ENCODE assay signal across 20 cellular contexts in genomic region chr3:41327718-41328117, GRCh38.
DNase-seq lines count a peak whose midpoint lies in the region; ATAC-seq, FAIRE-seq and TF ChIP-seq lines count a peak whose summit lies in the region.
"Had no signal": no experiment of that assay in that cellular context is flagged by ENCODE, and none has a peak within 500 bp of the region (broad histone marks: within the 10 kb centered on the region; RNA-seq: fewer than 3 reads in every experiment).

No MANE protein-coding gene starts in this region.

- H3K36me3 Mint-ChIP-seq in endothelial cell (ENCODE audit: low read depth, unreplicated experiment): no peaks in the 10 kb centered on the region

- peak; percentile 40 for DNase-seq in EH (ENCODE audit: low read depth)
- peak; percentile 36 to 71 for DNase-seq in PC-9
- peak; percentile 66 to 84 for DNase-seq in cardiac fibroblast (ENCODE audit: low read depth in 2 of 2)
- no peak for DNase-seq in keratinocyte (ENCODE audit: low read depth, low spot score)
- no peak for DNase-seq in OCI-LY7 (ENCODE audit: low spot score)
- DNase-seq in endothelial cell (ENCODE audit: low spot score): no peak
- no peak for DNase-seq in NCI-H2029 (lab: John Stamatoyannopoulos, UW)
- DNase-seq: activated CD4-positive, alpha-beta T cell treated with anti-CD3 and anti-CD28 coated beads, Interleukin-2, amount 10 ng/mL, durations not matched to agents 24 days and 14 days; body of pancreas; CD4-positive, alpha-beta T cell; cortex of kidney; DMS79; NCI-H1417; NCI-H2171; SIG-M5; T-helper 1 cell had no signal

- no peak for TF ChIP-seq CTCF in PC-9 (conservative IDR thresholded peaks at IDR 0.05)
- no peak for TF ChIP-seq CTCF in cardiac fibroblast (IDR thresholded peaks at IDR 0.05; ENCODE audit: low read depth, low read length)
- TF ChIP-seq CTCF in keratinocyte (optimal IDR thresholded peaks at IDR 0.05 in 1 of 3, IDR thresholded peaks at IDR 0.05 in 1 of 3, conservative IDR thresholded peaks at IDR 0.05 in 1 of 3; ENCODE audit: extremely low read depth in 1 of 3, insufficient read depth in 2 of 3, low read length in 3 of 3): no peak
- TF ChIP-seq CTCF in OCI-LY7 (conservative IDR thresholded peaks at IDR 0.05; ENCODE audit: low read length): no peak
- TF ChIP-seq CTCF in endothelial cell (IDR thresholded peaks at IDR 0.05; ENCODE audit: unreplicated experiment): no peak

- H3K4me3 Mint-ChIP-seq in endothelial cell (ENCODE audit: unreplicated experiment): no peak overlapping the region
- H3K4me3 Mint-ChIP-seq: activated CD4-positive, alpha-beta T cell treated with anti-CD3 and anti-CD28 coated beads, Interleukin-2, amount 10 ng/mL, durations not matched to agents 24 days and 14 days; activated naive CD8-positive, alpha-beta T cell; CD4-positive, alpha-beta T cell had no signal

- peaks cover 42% of the 10 kb centered on the region for H3K4me1 Mint-ChIP-seq in endothelial cell (ENCODE audit: unreplicated experiment)
- H3K4me1 Mint-ChIP-seq: activated CD4-positive, alpha-beta T cell treated with anti-CD3 and anti-CD28 coated beads, Interleukin-2, amount 10 ng/mL, durations not matched to agents 24 days and 14 days had no signal

- dilution Hi-C loops in keratinocyte (cut with MboI; ENCODE audit: extremely low pct_ligation_motif_present, low sequenced_read_pairs): no loop called here

- H3K36me3 ChIP-seq in PC-9 (ENCODE audit: low read depth) (no peaks in the 10 kb centered on the region), keratinocyte (ENCODE audit: control insufficient read depth in 2 of 2, extremely low read depth in 1 of 2, insufficient read depth in 2 of 2, low read length in 2 of 2) (no peaks in the 10 kb centered on the region), OCI-LY7 (ENCODE audit: insufficient read depth, low read length) (no peaks in the 10 kb centered on the region)
- H3K36me3 ChIP-seq: right atrium auricular region had no signal

- H3K79me2 ChIP-seq in PC-9 (ENCODE audit: low read depth) (no peaks in the 10 kb centered on the region), keratinocyte (ENCODE audit: control insufficient read depth, insufficient read depth, low read length) (no peaks in the 10 kb centered on the region), OCI-LY7 (ENCODE audit: insufficient read depth, low read depth, low read length) (no peaks in the 10 kb centered on the region)

- no peaks in the 10 kb centered on the region for H3K27me3 ChIP-seq in PC-9 (ENCODE audit: insufficient read depth, low read depth)
- H3K27me3 ChIP-seq in keratinocyte (ENCODE audit: control insufficient read depth, extremely low read depth, insufficient read depth, low read length): no peaks in the 10 kb centered on the region
- H3K27me3 ChIP-seq: right atrium auricular region had no signal

- no peak for ATAC-seq in HG02798 (IDR thresholded peaks at IDR 0.05; ENCODE audit: poor library complexity, unreplicated experiment)
- ATAC-seq: body of pancreas had no signal

- POLR2A ChIA-PET in PC-9 (lab: Charles Lee; ENCODE audit: unreplicated experiment) (no interaction called here), OCI-LY7 (lab: Charles Lee) (no interaction called here)

- H3K4me2 ChIP-seq in PC-9 (peak overlapping the region; percentile 52), keratinocyte (ENCODE audit: control insufficient read depth, extremely low read depth, insufficient read depth, low read depth, low read length) (peak overlapping the region; percentile 37), OCI-LY7 (ENCODE audit: low read length) (no peak overlapping the region)

- CTCF ChIA-PET in PC-9 (lab: Charles Lee): no interaction called here
- CTCF ChIA-PET in OCI-LY7 (lab: Charles Lee; ENCODE audit: unreplicated experiment): no interaction called here

- H3K27ac ChIP-seq in PC-9 (no peak overlapping the region), keratinocyte (ENCODE audit: control insufficient read depth, insufficient read depth, low read length) (no peak overlapping the region), OCI-LY7 (ENCODE audit: low read depth, low read length, poor library complexity, severe bottlenecking) (no peak overlapping the region)
- H3K27ac ChIP-seq: body of pancreas, right atrium auricular region had no signal

- no peaks in the 10 kb centered on the region for H3K9me3 Mint-ChIP-seq in endothelial cell (ENCODE audit: unreplicated experiment)
- H3K9me3 Mint-ChIP-seq: activated CD4-positive, alpha-beta T cell treated with anti-CD3 and anti-CD28 coated beads, Interleukin-2, amount 10 ng/mL, durations not matched to agents 24 days and 14 days; CD4-positive, alpha-beta T cell had no signal

- H3K4me1 ChIP-seq in PC-9 (replicated peaks; ENCODE audit: insufficient read depth): peaks cover 25% of the 10 kb centered on the region
- H3K4me1 ChIP-seq in keratinocyte (ENCODE audit: control insufficient read depth, extremely low read depth, insufficient read depth, low read length): peaks cover 16% of the 10 kb centered on the region
- H3K4me1 ChIP-seq in OCI-LY7 (ENCODE audit: insufficient read depth, low read length, poor library complexity, severe bottlenecking): no peaks in the 10 kb centered on the region
- H3K4me1 ChIP-seq: body of pancreas had no signal

- no peaks in the 10 kb centered on the region for H3K9me2 ChIP-seq in PC-9 (ENCODE audit: insufficient read depth)
- H3K9me2 ChIP-seq in OCI-LY7 (ENCODE audit: insufficient read depth, low read length): no peaks in the 10 kb centered on the region

- H4K20me1 ChIP-seq in PC-9 (ENCODE audit: insufficient read depth): no peaks in the 10 kb centered on the region
- no peaks in the 10 kb centered on the region for H4K20me1 ChIP-seq in keratinocyte (ENCODE audit: control insufficient read depth, extremely low read depth, insufficient read depth, low read length)
- H4K20me1 ChIP-seq in OCI-LY7 (ENCODE audit: insufficient read depth, low read length): no peaks in the 10 kb centered on the region

- no peak overlapping the region for H3K9ac ChIP-seq in keratinocyte (ENCODE audit: control insufficient read depth, extremely low read depth, insufficient read depth, low read length)

- no peaks in the 10 kb centered on the region for H3K27me3 Mint-ChIP-seq in endothelial cell (ENCODE audit: unreplicated experiment)
- H3K27me3 Mint-ChIP-seq: activated naive CD8-positive, alpha-beta T cell; CD4-positive, alpha-beta T cell had no signal

- H2AFZ ChIP-seq in PC-9: peak overlapping the region; percentile 35; the same call in 1 of the 2 replicates
- H2AFZ ChIP-seq in keratinocyte (ENCODE audit: control insufficient read depth, low read length): peak overlapping the region; percentile 30
- H2AFZ ChIP-seq in OCI-LY7 (ENCODE audit: low read length): no peak overlapping the region

- FAIRE-seq in keratinocyte (lab: Jason Lieb, UNC): peak; percentile 75
- FAIRE-seq: frontal cortex had no signal

- H3K4me3 ChIP-seq in PC-9: no peak overlapping the region
- no peak overlapping the region for H3K4me3 ChIP-seq in cardiac fibroblast (replicated peaks in 1 of 2; ENCODE audit: low read depth in 2 of 2, low read length in 2 of 2)
- H3K4me3 ChIP-seq in keratinocyte (ENCODE audit: control insufficient read depth in 2 of 3, extremely low read depth in 1 of 3, insufficient read depth in 2 of 3, low read depth in 1 of 3, low read length in 3 of 3): no peak overlapping the region
- no peak overlapping the region for H3K4me3 ChIP-seq in OCI-LY7 (ENCODE audit: low read depth, low read length, poor library complexity, severe bottlenecking)
- H3K4me3 ChIP-seq: body of pancreas, right atrium auricular region had no signal

- intact Hi-C loops in PC-9 (cut with micrococcal nuclease; ENCODE audit: unreplicated experiment) (loop anchor here (1.0 kb wide), 1 partner anchor 9 kb away; no protein-coding TSS in a partner anchor), OCI-LY7 (cut with micrococcal nuclease; ENCODE audit: unreplicated experiment) (no loop called here)

- H3K9me1 ChIP-seq in keratinocyte (ENCODE audit: control insufficient read depth, extremely low read depth, insufficient read depth, low read length): peaks cover 3% of the 10 kb centered on the region

- no peak overlapping the region for H3K27ac Mint-ChIP-seq in endothelial cell (ENCODE audit: unreplicated experiment)
- H3K27ac Mint-ChIP-seq: activated CD4-positive, alpha-beta T cell treated with anti-CD3 and anti-CD28 coated beads, Interleukin-2, amount 10 ng/mL, durations not matched to agents 24 days and 14 days; activated naive CD8-positive, alpha-beta T cell; CD4-positive, alpha-beta T cell had no signal

- H3F3A ChIP-seq in PC-9 (ENCODE audit: insufficient read depth, low read depth): peaks cover 4% of the 10 kb centered on the region; the same call in 1 of the 2 replicates

- BruUV-seq in PC-9 (replicated peaks; lab: Mats Ljungman, UMichigan) (no TSS peak), OCI-LY7 (replicated peaks; lab: Mats Ljungman, UMichigan) (no TSS peak)

- H3K9me3 ChIP-seq in PC-9 (ENCODE audit: insufficient read depth, low read depth) (no peaks in the 10 kb centered on the region), keratinocyte (ENCODE audit: control insufficient read depth, low read depth, low read length) (no peaks in the 10 kb centered on the region), OCI-LY7 (ENCODE audit: low read length) (no peaks in the 10 kb centered on the region)
- H3K9me3 ChIP-seq: body of pancreas, right atrium auricular region had no signal

Comparison
In these comparisons a context has a peak if more than half of its experiments do, and no peak if none do; other contexts are left out.
1. DNase-seq: peak in EH (single experiment), PC-9 (2 of 2) and cardiac fibroblast (2 of 2); none in keratinocyte (single experiment), OCI-LY7 (single experiment), endothelial cell (single experiment) and NCI-H2029 (single experiment).